Comparison of ENCODE assay signal across 21 cellular contexts in the genomic region with DNA sequence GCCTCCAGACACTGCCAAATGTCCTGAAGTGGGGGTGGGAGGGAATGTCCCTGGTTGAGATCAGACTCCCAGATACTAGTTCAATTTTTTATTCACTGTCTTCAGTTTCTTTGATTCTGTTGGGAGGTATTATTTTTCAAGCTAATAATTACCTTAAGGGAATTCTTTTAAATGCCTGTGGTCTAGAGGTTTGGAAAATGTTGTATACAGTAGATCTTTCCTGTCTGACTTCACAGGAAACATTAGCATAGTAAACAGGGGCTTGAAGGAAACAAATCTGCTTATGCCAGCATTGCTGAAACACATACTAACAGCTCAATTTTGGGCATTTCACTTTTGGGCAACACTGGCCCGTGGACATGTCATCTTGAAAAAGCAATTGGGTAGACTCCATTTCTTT.
"Had no signal": no experiment of that assay in that cellular context is flagged by ENCODE, and none has a peak within 500 bp of the region (broad histone marks: within the 10 kb centered on the region; RNA-seq: fewer than 3 reads in every experiment).

No MANE protein-coding gene starts in this region.

- H3K9ac ChIP-seq: parathyroid adenoma had no signal

- H3K4me3 Mint-ChIP-seq: activated CD4-positive, alpha-beta T cell treated with anti-CD3 and anti-CD28 coated beads, Interleukin-2, amount 10 ng/mL, durations not matched to agents 24 days and 14 days; activated CD8-positive, alpha-beta T cell treated with anti-CD3 and anti-CD28 coated beads, Interleukin-2, amount 10 ng/mL, durations not matched to agents 7 days and 5 days; activated naive CD8-positive, alpha-beta T cell; activated T-cell treated with anti-CD3 and anti-CD28 coated beads, Interleukin-2, amount 50 U/mL, for 72 hours had no signal

- H3K4me3 ChIP-seq: lower lobe of right lung, thoracic aorta, upper lobe of right lung had no signal

- H3K27me3 Mint-ChIP-seq: activated CD4-positive, alpha-beta T cell treated with anti-CD3 and anti-CD28 coated beads, Interleukin-2, amount 10 ng/mL, durations not matched to agents 24 days and 14 days; activated naive CD8-positive, alpha-beta T cell had no signal

- DNase-seq: activated CD4-positive, alpha-beta T cell treated with anti-CD3 and anti-CD28 coated beads, Interleukin-2, amount 10 ng/mL, durations not matched to agents 24 days and 14 days; activated CD4-positive, CD25-positive, alpha-beta regulatory T cell; activated CD8-positive, alpha-beta memory T cell treated with anti-CD3 and anti-CD28 coated beads, Interleukin-2, amount 50 U/mL, for 48 hours; activated CD8-positive, alpha-beta T cell treated with anti-CD3 and anti-CD28 coated beads, Interleukin-2, amount 10 ng/mL, durations not matched to agents 7 days and 5 days; activated gamma-delta T cell; activated T-cell treated with anti-CD3 and anti-CD28 coated beads, Interleukin-2, amount 50 U/mL, for 72 hours; anterior cingulate cortex; cerebellar nuclear complex; effector memory CD4-positive, alpha-beta T cell; glutamatergic neuron; hypothalamus; left cardiac atrium; lower lobe of right lung; midbrain; stimulated activated CD4-positive, alpha-beta T cell treated with anti-CD3 and anti-CD28 coated beads, Interleukin-12 subunit alpha, Interleukin-12 subunit beta, amount 100 ng/mL, for 4 hours; stimulated activated CD4-positive, alpha-beta T cell treated with anti-CD3 and anti-CD28 coated beads, Interleukin-2, amount 100 ng/mL, for 24 hours; SW 1271; upper lobe of right lung had no signal

- H3K27me3 ChIP-seq: upper lobe of right lung had no signal

- H3K9me3 ChIP-seq: lower lobe of right lung, thoracic aorta, upper lobe of right lung had no signal

- H3K9me3 Mint-ChIP-seq: activated CD4-positive, alpha-beta T cell treated with anti-CD3 and anti-CD28 coated beads, Interleukin-2, amount 10 ng/mL, durations not matched to agents 24 days and 14 days; activated T-cell treated with anti-CD3 and anti-CD28 coated beads, Interleukin-2, amount 50 U/mL, for 72 hours had no signal

- ATAC-seq: activated CD8-positive, alpha-beta T cell treated with anti-CD3 and anti-CD28 coated beads, Interleukin-2, amount 10 ng/mL, durations not matched to agents 7 days and 5 days; activated T-cell treated with anti-CD3 and anti-CD28 coated beads, Interleukin-2, amount 50 U/mL, for 72 hours; left cardiac atrium; lower lobe of right lung; upper lobe of right lung had no signal

- H3K4me1 ChIP-seq: lower lobe of right lung, upper lobe of right lung had no signal

- H3K27ac ChIP-seq: lower lobe of right lung, parathyroid adenoma, thoracic aorta, upper lobe of right lung had no signal

- H3K27ac Mint-ChIP-seq: activated CD4-positive, alpha-beta T cell treated with anti-CD3 and anti-CD28 coated beads, Interleukin-2, amount 10 ng/mL, durations not matched to agents 24 days and 14 days; activated CD8-positive, alpha-beta T cell treated with anti-CD3 and anti-CD28 coated beads, Interleukin-2, amount 10 ng/mL, durations not matched to agents 7 days and 5 days; activated naive CD8-positive, alpha-beta T cell; activated T-cell treated with anti-CD3 and anti-CD28 coated beads, Interleukin-2, amount 50 U/mL, for 72 hours had no signal

- H3K36me3 ChIP-seq: thoracic aorta, upper lobe of right lung had no signal
